ENCODE assay signal across 8 cellular contexts in the genomic region with DNA sequence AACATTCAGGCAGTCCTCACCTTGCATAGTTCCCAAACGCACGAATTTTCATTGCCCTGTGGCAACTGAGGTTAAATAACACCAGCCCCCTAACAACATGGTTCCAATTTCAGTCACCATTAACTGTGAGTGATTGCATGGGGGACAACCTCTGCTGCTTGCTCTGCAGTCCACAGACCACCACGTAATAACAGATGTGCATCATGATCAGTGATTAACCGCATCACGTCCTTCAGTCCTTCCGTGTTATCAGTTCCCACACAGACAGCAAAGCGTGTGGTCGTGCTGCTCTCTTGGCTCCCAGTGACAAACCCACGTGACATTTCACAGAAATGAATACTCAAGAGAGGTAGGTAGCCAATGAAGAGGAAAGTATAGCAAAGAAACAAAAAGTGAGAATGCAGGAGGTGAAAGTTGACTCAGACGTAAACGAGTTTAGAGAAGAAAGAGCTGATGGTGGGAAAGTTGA.
DNase-seq lines count a peak whose midpoint lies in the region; ATAC-seq and TF ChIP-seq lines count a peak whose summit lies in the region.

No MANE protein-coding gene starts in this region.

- H3K36me3 ChIP-seq in muscle layer of duodenum (ENCODE audit: control insufficient read depth in 1 of 2, insufficient read depth in 2 of 2, low read length in 2 of 2): no peaks in the 10 kb centered on the region

- no peak for TF ChIP-seq RAD21 in Ishikawa (IDR thresholded peaks at IDR 0.05; ENCODE audit: low read depth)

- peak; percentile 67 for TF ChIP-seq EP300 in Ishikawa (IDR thresholded peaks at IDR 0.05; ENCODE audit: borderline replicate concordance)

- H3K4me3 ChIP-seq in muscle layer of duodenum (ENCODE audit: low read depth in 1 of 2, low read length in 2 of 2): no peak overlapping the region

- H3K9me3 ChIP-seq in muscle layer of duodenum (ENCODE audit: control insufficient read depth in 1 of 2, low read length in 2 of 2): no peaks in the 10 kb centered on the region

- no peaks in the 10 kb centered on the region for H3K27me3 ChIP-seq in muscle layer of duodenum (ENCODE audit: low read depth, low read length)

- peak overlapping the region; percentile 52 for H3K27ac ChIP-seq in muscle layer of duodenum (ENCODE audit: low read length)

- H3K4me1 ChIP-seq in muscle layer of duodenum (ENCODE audit: control insufficient read depth in 1 of 2, insufficient read depth in 2 of 2, low read length in 2 of 2): peaks cover 12 to 20% of the 10 kb centered on the region in 2 donors

- DNase-seq in NCI-H345 (lab: John Stamatoyannopoulos, UW) (no peak), GOT3 (lab: John Stamatoyannopoulos, UW) (no peak), NCI-H187 treated with DMSO at 0.1 percent for 48 hours (lab: John Stamatoyannopoulos, UW) (no peak), kidney glomerular epithelial cell (lab: John Stamatoyannopoulos, UW) (no peak)

- ATAC-seq in GM18517 (IDR thresholded peaks at IDR 0.05; ENCODE audit: unreplicated experiment) (peak; percentile 80), GM21576 (IDR thresholded peaks at IDR 0.05; ENCODE audit: unreplicated experiment) (peak; percentile 75)

TF ChIP-seq in Ishikawa, 13 proteins besides CTCF, POLR2A, EP300 and RAD21:
- TF ChIP-seq MAX (IDR thresholded peaks at IDR 0.05) (peak; percentile 73), USF1 (IDR thresholded peaks at IDR 0.05) (peak; percentile 84), TEAD4 (IDR thresholded peaks at IDR 0.05) (no peak; the same call in 1 of the 2 replicates), EGR1 (IDR thresholded peaks at IDR 0.05) (no peak), ZBTB7A (IDR thresholded peaks at IDR 0.05; ENCODE audit: low read depth) (no peak), CREB1 (IDR thresholded peaks at IDR 0.05; ENCODE audit: low read depth) (no peak), TAF1 (IDR thresholded peaks at IDR 0.05; ENCODE audit: low read depth) (no peak), TCF12 (IDR thresholded peaks at IDR 0.05; ENCODE audit: low read depth) (peak; percentile 59; the same call in 1 of the 2 replicates), YY1 (IDR thresholded peaks at IDR 0.05; ENCODE audit: low read depth) (0 out of 2 replicates have a peak, but pooled peaks have one; percentile 24), FOXM1 (IDR thresholded peaks at IDR 0.05; ENCODE audit: borderline replicate concordance, low read depth) (0 out of 2 replicates have a peak, but pooled peaks have one; percentile 66), CEBPB (IDR thresholded peaks at IDR 0.05) (no peak), NFIC (IDR thresholded peaks at IDR 0.05) (no peak; the same call in none of the 2 replicates)
- TF ChIP-seq, protein P1, sequence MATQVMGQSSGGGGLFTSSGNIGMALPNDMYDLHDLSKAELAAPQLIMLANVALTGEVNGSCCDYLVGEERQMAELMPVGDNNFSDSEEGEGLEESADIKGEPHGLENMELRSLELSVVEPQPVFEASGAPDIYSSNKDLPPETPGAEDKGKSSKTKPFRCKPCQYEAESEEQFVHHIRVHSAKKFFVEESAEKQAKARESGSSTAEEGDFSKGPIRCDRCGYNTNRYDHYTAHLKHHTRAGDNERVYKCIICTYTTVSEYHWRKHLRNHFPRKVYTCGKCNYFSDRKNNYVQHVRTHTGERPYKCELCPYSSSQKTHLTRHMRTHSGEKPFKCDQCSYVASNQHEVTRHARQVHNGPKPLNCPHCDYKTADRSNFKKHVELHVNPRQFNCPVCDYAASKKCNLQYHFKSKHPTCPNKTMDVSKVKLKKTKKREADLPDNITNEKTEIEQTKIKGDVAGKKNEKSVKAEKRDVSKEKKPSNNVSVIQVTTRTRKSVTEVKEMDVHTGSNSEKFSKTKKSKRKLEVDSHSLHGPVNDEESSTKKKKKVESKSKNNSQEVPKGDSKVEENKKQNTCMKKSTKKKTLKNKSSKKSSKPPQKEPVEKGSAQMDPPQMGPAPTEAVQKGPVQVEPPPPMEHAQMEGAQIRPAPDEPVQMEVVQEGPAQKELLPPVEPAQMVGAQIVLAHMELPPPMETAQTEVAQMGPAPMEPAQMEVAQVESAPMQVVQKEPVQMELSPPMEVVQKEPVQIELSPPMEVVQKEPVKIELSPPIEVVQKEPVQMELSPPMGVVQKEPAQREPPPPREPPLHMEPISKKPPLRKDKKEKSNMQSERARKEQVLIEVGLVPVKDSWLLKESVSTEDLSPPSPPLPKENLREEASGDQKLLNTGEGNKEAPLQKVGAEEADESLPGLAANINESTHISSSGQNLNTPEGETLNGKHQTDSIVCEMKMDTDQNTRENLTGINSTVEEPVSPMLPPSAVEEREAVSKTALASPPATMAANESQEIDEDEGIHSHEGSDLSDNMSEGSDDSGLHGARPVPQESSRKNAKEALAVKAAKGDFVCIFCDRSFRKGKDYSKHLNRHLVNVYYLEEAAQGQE (IDR thresholded peaks at IDR 0.05; ENCODE audit: low read depth): 0 out of 2 replicates have a peak, but pooled peaks have one; percentile 2
